ENCODE assay signal across 16 cellular contexts in genomic region chr6:22068561-22069346, GRCh38.
DNase-seq lines count a peak whose midpoint lies in the region; ATAC-seq lines count a peak whose summit lies in the region.
"Had no signal": no experiment of that assay in that cellular context is flagged by ENCODE, and none has a peak within 500 bp of the region (broad histone marks: within the 10 kb centered on the region; RNA-seq: fewer than 3 reads in every experiment).

No MANE protein-coding gene starts in this region.

- ATAC-seq in GM18498 (IDR thresholded peaks at IDR 0.05; ENCODE audit: unreplicated experiment) (peak; percentile 56), GM19328 (IDR thresholded peaks at IDR 0.05; ENCODE audit: unreplicated experiment) (peak; percentile 43), HG02938 (IDR thresholded peaks at IDR 0.05; ENCODE audit: unreplicated experiment) (peak; percentile 54), left cardiac atrium (no peak)
- ATAC-seq in activated T-helper 17 cell treated with anti-CD3 and anti-CD28 coated beads, Interleukin-2, amount 50 U/mL, for 72 hours (replicated peaks): peak; percentile 81
- ATAC-seq: foreskin keratinocyte, left lobe of liver, upper lobe of right lung had no signal

- H3K27me3 Mint-ChIP-seq in activated T-helper 17 cell treated with anti-CD3 and anti-CD28 coated beads, Interleukin-2, amount 50 U/mL, for 72 hours: no peaks in the 10 kb centered on the region
- H3K27me3 Mint-ChIP-seq: CD4-positive, alpha-beta T cell had no signal

- H3K27ac ChIP-seq in substantia nigra (ENCODE audit: low read depth, low read length, poor library complexity, severe bottlenecking): no peak overlapping the region
- H3K27ac ChIP-seq: foreskin keratinocyte, HL-60, upper lobe of right lung had no signal

- no peak overlapping the region for H3K4me3 Mint-ChIP-seq in activated T-helper 17 cell treated with anti-CD3 and anti-CD28 coated beads, Interleukin-2, amount 50 U/mL, for 72 hours
- H3K4me3 Mint-ChIP-seq: CD4-positive, alpha-beta T cell had no signal

- H3K36me3 Mint-ChIP-seq in activated T-helper 17 cell treated with anti-CD3 and anti-CD28 coated beads, Interleukin-2, amount 50 U/mL, for 72 hours (ENCODE audit: low read depth): no peaks in the 10 kb centered on the region

- no peak overlapping the region for H3K27ac Mint-ChIP-seq in activated T-helper 17 cell treated with anti-CD3 and anti-CD28 coated beads, Interleukin-2, amount 50 U/mL, for 72 hours
- H3K27ac Mint-ChIP-seq: CD4-positive, alpha-beta T cell had no signal

- H3K9me3 Mint-ChIP-seq in activated T-helper 17 cell treated with anti-CD3 and anti-CD28 coated beads, Interleukin-2, amount 50 U/mL, for 72 hours: peaks cover 6% of the 10 kb centered on the region
- H3K9me3 Mint-ChIP-seq: CD4-positive, alpha-beta T cell had no signal

- no peak for DNase-seq in left cardiac atrium
- DNase-seq in NCI-H2196 treated with DMSO at 0.1 percent for 48 hours (lab: John Stamatoyannopoulos, UW; ENCODE audit: unreplicated experiment): no peak
- no peak for DNase-seq in SHP77 (lab: John Stamatoyannopoulos, UW)
- no peak for DNase-seq in substantia nigra (lab: John Stamatoyannopoulos, UW)
- DNase-seq: activated effector memory CD4-positive, alpha-beta T cell treated with Interleukin-2 at 50 U/mL for 16 hours; CD4-positive, alpha-beta T cell; foreskin keratinocyte; NCI-H1105; T1000; upper lobe of right lung had no signal

- intact Hi-C loops in left cardiac atrium (cut with DNase I): no loop called here

- no peaks in the 10 kb centered on the region for H3K4me1 Mint-ChIP-seq in activated T-helper 17 cell treated with anti-CD3 and anti-CD28 coated beads, Interleukin-2, amount 50 U/mL, for 72 hours

Comparison
In these comparisons a context has a peak if more than half of its experiments do, and no peak if none do; other contexts are left out.
1. ATAC-seq: peak in GM18498 (single experiment), GM19328 (single experiment), HG02938 (single experiment) and activated T-helper 17 cell treated with anti-CD3 and anti-CD28 coated beads, Interleukin-2, amount 50 U/mL, for 72 hours (single experiment); none in left cardiac atrium (0 of 2).